In the genomic region with DNA sequence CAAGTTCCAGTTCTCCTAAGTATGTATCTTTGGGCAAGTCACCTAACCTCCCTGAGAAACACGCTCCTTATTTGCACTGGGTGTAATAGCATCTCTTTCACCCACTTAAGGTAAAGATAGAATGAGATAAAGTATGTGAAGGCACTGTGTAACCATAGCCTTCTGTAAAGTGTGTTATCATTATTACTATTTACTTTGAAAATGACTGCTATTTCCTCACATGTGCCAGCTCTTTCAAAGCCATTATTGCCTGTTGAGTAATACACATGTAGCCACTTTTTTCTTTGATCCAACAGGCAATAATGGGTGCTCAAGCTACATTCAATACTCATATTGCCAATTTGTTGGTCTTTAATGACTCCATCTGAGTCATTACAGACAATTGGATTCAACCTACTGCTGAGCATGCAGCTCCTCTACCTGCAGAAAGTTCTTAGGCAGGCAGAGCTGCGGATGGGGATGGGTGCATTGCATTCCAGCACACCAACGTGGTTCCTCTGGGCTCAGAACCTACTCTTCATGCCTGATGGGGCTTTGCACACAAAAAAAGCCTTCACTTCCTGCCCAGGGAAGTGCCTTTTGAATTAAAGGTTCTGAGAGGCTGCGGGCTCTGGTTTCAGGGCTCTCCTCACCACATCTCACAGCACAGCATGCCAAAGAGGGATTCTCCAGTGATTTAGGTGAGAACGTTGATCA, we compare ENCODE assay signal across 17 cellular contexts. TPM values are rescaled to one million over a fixed set of nuclear protein-coding genes. Genes with fewer than 3 reads are reported as not detected.
DNase-seq lines count a peak whose midpoint lies in the region; ATAC-seq and TF ChIP-seq lines count a peak whose summit lies in the region.
"Had no signal": no experiment of that assay in that cellular context is flagged by ENCODE, and none has a peak within 500 bp of the region (broad histone marks: within the 10 kb centered on the region; RNA-seq: fewer than 3 reads in every experiment).

No MANE protein-coding gene starts in this region.

- 81 to 87% methylated on average over 3 to 5 of the region's 5 CpGs for WGBS in testis, 2 donors

- intact Hi-C loops in left colon (cut with DNase I, micrococcal nuclease): no loop called here
- intact Hi-C loops in testis (cut with DNase I; ENCODE audit: low total_unique reads): no loop called here

- TF ChIP-seq POLR2A in testis (IDR thresholded peaks at IDR 0.05): no peak

- no peaks in the 10 kb centered on the region for H3K4me1 ChIP-seq in testis
- H3K4me1 ChIP-seq: BE2C had no signal

- TF ChIP-seq CTCF in astrocyte of the spinal cord (IDR thresholded peaks at IDR 0.05; ENCODE audit: low read depth, low read length) (no peak), testis (IDR thresholded peaks at IDR 0.05) (no peak)

- H3K36me3 ChIP-seq in H7 (replicated peaks; ENCODE audit: control insufficient read depth, insufficient read depth, low read length) (no peaks in the 10 kb centered on the region), testis (ENCODE audit: low read depth, missing control alignments) (no peaks in the 10 kb centered on the region)
- H3K36me3 ChIP-seq: BE2C had no signal

- DNase-seq in H7 (peak; percentile 19), HuH-7 (ENCODE audit: low spot score) (peak; percentile 27), astrocyte of the spinal cord (ENCODE audit: low read depth, low spot score) (peak; percentile 29), left colon (no peak), testis (no peak)
- DNase-seq: BE2C; CD8-positive, alpha-beta memory T cell; KBM-7; NCI-H1048; NCI-H1694; NCI-H2171; NCI-H446 treated with DMSO at 0.1 percent for 48 hours; NCI-H82; SHP77 had no signal

- H3K4me3 ChIP-seq in H7 (ENCODE audit: insufficient read depth, low read depth, low read length) (no peak overlapping the region), astrocyte of the spinal cord (ENCODE audit: low read depth, low read length) (no peak overlapping the region), testis (no peak overlapping the region)

- H3K9me3 ChIP-seq in testis: no peaks in the 10 kb centered on the region
- H3K9me3 ChIP-seq: BE2C had no signal

- no peak overlapping the region for H3K27ac ChIP-seq in testis

- in situ Hi-C loops in astrocyte of the spinal cord (cut with HindIII; ENCODE audit: low sequenced_read_pairs): no loop called here

- peak; percentile 96 for ATAC-seq in left colon
- no peak for ATAC-seq in GM21786 (IDR thresholded peaks at IDR 0.05; ENCODE audit: unreplicated experiment)
- no peak for ATAC-seq in GM21825 (IDR thresholded peaks at IDR 0.05; ENCODE audit: unreplicated experiment)
- ATAC-seq: SK-N-SH treated with all-trans-retinoic acid at 6 μM for 48 hours had no signal

- H3K27me3 ChIP-seq in H7 (ENCODE audit: control insufficient read depth, insufficient read depth, low read length): no peaks in the 10 kb centered on the region
- no peaks in the 10 kb centered on the region for H3K27me3 ChIP-seq in testis

RNA-seq across cellular contexts. Expression of gene PTCHD1, which starts 9.7 kb away (rescaled TPM):
- total RNA-seq in H7 (2014; rRNA removed; shearing (Covaris generic)): 4.3 and 5.7 TPM in 2 replicates
- total RNA-seq in left colon (1 to 10 TPM in 1 of 2 donors, under 1 TPM in 1; 0.12 to 1.9 TPM), testis (1 to 10 TPM in 1 of 2 donors, under 1 TPM in 1; 0.94 to 1.6 TPM)
- 0.28 TPM for polyA plus RNA-seq in testis (ENCODE audit: insufficient read depth, low read depth, low replicate concordance)
- total RNA-seq: CD8-positive, alpha-beta memory T cell had no signal
- polyA plus RNA-seq: CD8-positive, alpha-beta memory T cell had no signal

Comparison
In these comparisons a context has a peak if more than half of its experiments do, and no peak if none do; other contexts are left out.
1. DNase-seq: peak in H7 (single experiment), HuH-7 (single experiment) and astrocyte of the spinal cord (single experiment); none in left colon (0 of 2) and testis (single experiment).